ENCODE assay signal across 14 cellular contexts in the genomic region with DNA sequence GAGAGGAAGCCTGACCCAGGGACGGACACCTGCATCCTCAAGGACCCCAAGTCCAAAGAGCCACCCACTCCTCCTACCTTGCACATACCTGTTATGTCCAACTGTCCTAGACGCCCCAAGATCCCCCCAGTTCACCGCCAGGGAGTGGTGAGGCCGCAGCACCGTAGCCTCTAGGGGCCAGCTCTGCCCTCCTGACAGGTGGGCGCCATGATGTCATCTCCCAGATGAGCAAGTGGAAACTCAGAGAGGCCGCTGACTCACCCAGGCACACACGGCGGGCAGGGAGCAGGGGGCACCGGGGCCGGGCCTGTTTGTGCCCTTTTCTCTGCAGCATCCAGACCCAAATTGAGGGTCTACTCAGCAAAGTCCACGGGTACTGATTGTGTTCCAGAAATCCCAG.
"Had no signal": no experiment of that assay in that cellular context is flagged by ENCODE, and none has a peak within 500 bp of the region (broad histone marks: within the 10 kb centered on the region; RNA-seq: fewer than 3 reads in every experiment).

No MANE protein-coding gene starts in this region.

- H3K36me3 ChIP-seq: cardiac muscle cell, colonic mucosa, esophagus muscularis mucosa, tibial nerve had no signal

- H3K4me3 Mint-ChIP-seq: activated CD4-positive, alpha-beta memory T cell treated with anti-CD3 and anti-CD28 coated beads, Interleukin-2, amount 10 ng/mL, durations not matched to agents 7 days and 5 days; activated CD4-positive, alpha-beta T cell treated with anti-CD3 and anti-CD28 coated beads for 36 hours; activated T-cell treated with anti-CD3 and anti-CD28 coated beads, Interleukin-2, amount 50 U/mL, for 24 hours; nephron; T-helper 17 cell had no signal

- H3K9me3 ChIP-seq: colonic mucosa, esophagus muscularis mucosa, tibial nerve had no signal

- DNase-seq: activated CD4-positive, alpha-beta memory T cell treated with anti-CD3 and anti-CD28 coated beads, Interleukin-2, amount 10 ng/mL, durations not matched to agents 7 days and 5 days; activated CD4-positive, alpha-beta T cell treated with anti-CD3 and anti-CD28 coated beads for 36 hours; activated T-cell treated with anti-CD3 and anti-CD28 coated beads, Interleukin-2, amount 50 U/mL, for 24 hours; colonic mucosa; hypothalamus; mammary epithelial cell; stimulated activated CD4-positive, alpha-beta T cell treated with anti-CD3 and anti-CD28 coated beads, Interleukin-15, amount 100 ng/mL, for 24 hours; stimulated activated CD4-positive, alpha-beta T cell treated with anti-CD3 and anti-CD28 coated beads, Interleukin-4, amount 100 ng/mL, for 1 hour; stimulated activated naive CD4-positive, alpha-beta T cell; T-helper 17 cell had no signal

- H3K27ac ChIP-seq: cardiac muscle cell, colonic mucosa, esophagus muscularis mucosa had no signal

- H3K4me3 ChIP-seq: cardiac muscle cell, colonic mucosa, esophagus muscularis mucosa, tibial nerve had no signal

- H3K4me1 ChIP-seq: colonic mucosa had no signal

- H3K27ac Mint-ChIP-seq: activated CD4-positive, alpha-beta memory T cell treated with anti-CD3 and anti-CD28 coated beads, Interleukin-2, amount 10 ng/mL, durations not matched to agents 7 days and 5 days; activated CD4-positive, alpha-beta T cell treated with anti-CD3 and anti-CD28 coated beads for 36 hours; activated T-cell treated with anti-CD3 and anti-CD28 coated beads, Interleukin-2, amount 50 U/mL, for 24 hours; nephron; T-helper 17 cell had no signal

- H3K9me3 Mint-ChIP-seq: activated CD4-positive, alpha-beta memory T cell treated with anti-CD3 and anti-CD28 coated beads, Interleukin-2, amount 10 ng/mL, durations not matched to agents 7 days and 5 days; activated T-cell treated with anti-CD3 and anti-CD28 coated beads, Interleukin-2, amount 50 U/mL, for 24 hours; nephron had no signal

- H3K4me1 Mint-ChIP-seq: activated CD4-positive, alpha-beta memory T cell treated with anti-CD3 and anti-CD28 coated beads, Interleukin-2, amount 10 ng/mL, durations not matched to agents 7 days and 5 days; activated CD4-positive, alpha-beta T cell treated with anti-CD3 and anti-CD28 coated beads for 36 hours; T-helper 17 cell had no signal

- ATAC-seq: activated CD4-positive, alpha-beta T cell treated with anti-CD3 and anti-CD28 coated beads for 36 hours; T-helper 17 cell had no signal
